17 cellular contexts compared by ENCODE assay signal in genomic region chr9:129930743-129931142, GRCh38.
DNase-seq lines count a peak whose midpoint lies in the region; ATAC-seq and TF ChIP-seq lines count a peak whose summit lies in the region.
"Had no signal": no experiment of that assay in that cellular context is flagged by ENCODE, and none has a peak within 500 bp of the region (broad histone marks: within the 10 kb centered on the region; RNA-seq: fewer than 3 reads in every experiment).

No MANE protein-coding gene starts in this region.

- no peaks in the 10 kb centered on the region for H3K27me3 Mint-ChIP-seq in activated CD4-positive, alpha-beta T cell treated with anti-CD3 and anti-CD28 coated beads, Interleukin-2, amount 10 ng/mL, durations not matched to agents 7 days and 5 days
- H3K27me3 Mint-ChIP-seq in activated CD8-positive, alpha-beta T cell treated with anti-CD3 and anti-CD28 coated beads for 36 hours: no peaks in the 10 kb centered on the region
- H3K27me3 Mint-ChIP-seq: naive B cell had no signal

- peak; percentile 16 for DNase-seq in activated CD4-positive, alpha-beta T cell treated with anti-CD3 and anti-CD28 coated beads, Interleukin-2, amount 10 ng/mL, durations not matched to agents 7 days and 5 days
- DNase-seq in activated CD4-positive, alpha-beta T cell treated with anti-CD3 and anti-CD28 coated beads, Interleukin-2, amount 50 U/mL, for 1 hour: no peak
- DNase-seq in activated CD8-positive, alpha-beta T cell treated with anti-CD3 and anti-CD28 coated beads for 36 hours: no peak
- no peak for DNase-seq in esophagus squamous epithelium (lab: John Stamatoyannopoulos, UW)
- DNase-seq in suprapubic skin (ENCODE audit: low spot score in 2 of 2): no peak
- DNase-seq in NCI-H82 (lab: John Stamatoyannopoulos, UW): no peak
- DNase-seq: activated CD4-positive, CD25-positive, alpha-beta regulatory T cell; Caco-2; heart right ventricle; left cardiac atrium; naive B cell; NK-92 treated with Interleukin-12 subunit alpha and Interleukin-12 subunit beta, amount 100 ng/mL, for 24 hours had no signal

- no peak for TF ChIP-seq EP300 in suprapubic skin (IDR thresholded peaks at IDR 0.05)

- H3K4me1 ChIP-seq in esophagus squamous epithelium (peaks cover 4 to 58% (median 32%) of the 10 kb centered on the region in 3 donors), suprapubic skin (peaks cover 47% of the 10 kb centered on the region)
- H3K4me1 ChIP-seq: Caco-2 had no signal

- no peaks in the 10 kb centered on the region for H3K9me3 Mint-ChIP-seq in activated CD4-positive, alpha-beta T cell treated with anti-CD3 and anti-CD28 coated beads, Interleukin-2, amount 10 ng/mL, durations not matched to agents 7 days and 5 days
- no peaks in the 10 kb centered on the region for H3K9me3 Mint-ChIP-seq in activated CD8-positive, alpha-beta T cell treated with anti-CD3 and anti-CD28 coated beads for 36 hours
- H3K9me3 Mint-ChIP-seq: naive B cell had no signal

- TF ChIP-seq CTCF in activated CD8-positive, alpha-beta T cell treated with anti-CD3 and anti-CD28 coated beads for 36 hours (IDR thresholded peaks at IDR 0.05): no peak
- no peak for TF ChIP-seq CTCF in esophagus squamous epithelium (IDR thresholded peaks at IDR 0.05)
- no peak for TF ChIP-seq CTCF in suprapubic skin (IDR thresholded peaks at IDR 0.05)

- H3K4me1 Mint-ChIP-seq in activated CD4-positive, alpha-beta T cell treated with anti-CD3 and anti-CD28 coated beads, Interleukin-2, amount 10 ng/mL, durations not matched to agents 7 days and 5 days: peaks cover 53% of the 10 kb centered on the region
- peaks cover 57% of the 10 kb centered on the region for H3K4me1 Mint-ChIP-seq in activated CD8-positive, alpha-beta T cell treated with anti-CD3 and anti-CD28 coated beads for 36 hours (ENCODE audit: low read depth)

- TF ChIP-seq POLR2A in esophagus squamous epithelium (IDR thresholded peaks at IDR 0.05) (no peak), suprapubic skin (IDR thresholded peaks at IDR 0.05) (no peak)

- H3K27me3 ChIP-seq in esophagus squamous epithelium: no peaks in the 10 kb centered on the region
- no peaks in the 10 kb centered on the region for H3K27me3 ChIP-seq in suprapubic skin
- H3K27me3 ChIP-seq: cardiac muscle cell, heart right ventricle had no signal

- H3K4me3 ChIP-seq in esophagus squamous epithelium (no peak overlapping the region), suprapubic skin (no peak overlapping the region)
- H3K4me3 ChIP-seq: cardiac muscle cell, HAP-1, heart right ventricle had no signal

- no peak for ATAC-seq in activated CD8-positive, alpha-beta T cell treated with anti-CD3 and anti-CD28 coated beads for 36 hours
- ATAC-seq in GM19463 (IDR thresholded peaks at IDR 0.05; ENCODE audit: unreplicated experiment): no peak
- no peak for ATAC-seq in GM21367 (IDR thresholded peaks at IDR 0.05; ENCODE audit: unreplicated experiment)
- ATAC-seq: heart right ventricle, left cardiac atrium, sciatic nerve had no signal

- peaks cover 56% of the 10 kb centered on the region for H3K36me3 Mint-ChIP-seq in activated CD4-positive, alpha-beta T cell treated with anti-CD3 and anti-CD28 coated beads, Interleukin-2, amount 10 ng/mL, durations not matched to agents 7 days and 5 days (ENCODE audit: low read depth)
- peaks cover 74% of the 10 kb centered on the region for H3K36me3 Mint-ChIP-seq in activated CD8-positive, alpha-beta T cell treated with anti-CD3 and anti-CD28 coated beads for 36 hours (ENCODE audit: low read depth)

- WGBS in esophagus squamous epithelium, 2 donors: 50 to 90% methylated on average over 1 to 2 of the region's 2 CpGs
- WGBS in suprapubic skin: 81% methylated on average over 2 of the region's 2 CpGs

- H3K36me3 ChIP-seq in esophagus squamous epithelium (peaks cover 0 to 34% (median 0%) of the 10 kb centered on the region in 3 donors), suprapubic skin (peaks cover 29% of the 10 kb centered on the region)

- H3K9me3 ChIP-seq in esophagus squamous epithelium (no peaks in the 10 kb centered on the region), suprapubic skin (no peaks in the 10 kb centered on the region)
- H3K9me3 ChIP-seq: Caco-2, HAP-1, heart right ventricle had no signal

- peak overlapping the region in 3 of 4 donors; percentile 28 to 53 (median 47) for H3K27ac ChIP-seq in esophagus squamous epithelium
- H3K27ac ChIP-seq in suprapubic skin: peak overlapping the region; percentile 10
- H3K27ac ChIP-seq: cardiac muscle cell had no signal

- intact Hi-C loops in activated CD8-positive, alpha-beta T cell treated with anti-CD3 and anti-CD28 coated beads for 36 hours (cut with micrococcal nuclease): no loop called here
- intact Hi-C loops in esophagus squamous epithelium (cut with DNase I): no loop called here

- CTCF ChIA-PET in activated CD4-positive, alpha-beta T cell treated with anti-CD3 and anti-CD28 coated beads, Interleukin-2, amount 10 ng/mL, durations not matched to agents 7 days and 5 days (lab: Charles Lee): interaction anchor here (1.0 kb wide), 1 partner anchor 45 kb away, joined by 3 read pairs; no protein-coding TSS in a partner anchor
- CTCF ChIA-PET in activated CD8-positive, alpha-beta T cell treated with anti-CD3 and anti-CD28 coated beads for 36 hours (lab: Charles Lee): no interaction called here

- H3K4me3 Mint-ChIP-seq in activated CD4-positive, alpha-beta T cell treated with anti-CD3 and anti-CD28 coated beads, Interleukin-2, amount 10 ng/mL, durations not matched to agents 7 days and 5 days: no peak overlapping the region
- H3K4me3 Mint-ChIP-seq in activated CD8-positive, alpha-beta T cell treated with anti-CD3 and anti-CD28 coated beads for 36 hours: no peak overlapping the region

- H3K27ac Mint-ChIP-seq in activated CD4-positive, alpha-beta T cell treated with anti-CD3 and anti-CD28 coated beads, Interleukin-2, amount 10 ng/mL, durations not matched to agents 7 days and 5 days: peak overlapping the region; percentile 87
- peak overlapping the region; percentile 63 for H3K27ac Mint-ChIP-seq in activated CD8-positive, alpha-beta T cell treated with anti-CD3 and anti-CD28 coated beads for 36 hours

- POLR2A ChIA-PET in activated CD4-positive, alpha-beta T cell treated with anti-CD3 and anti-CD28 coated beads, Interleukin-2, amount 10 ng/mL, durations not matched to agents 7 days and 5 days (lab: Charles Lee): no interaction called here
- POLR2A ChIA-PET in activated CD8-positive, alpha-beta T cell treated with anti-CD3 and anti-CD28 coated beads for 36 hours (lab: Charles Lee): interaction anchor here (0.6 to 1.1 kb wide), 3 partner anchors 9 to 1219 kb away, joined by 3 read pairs; no protein-coding TSS in a partner anchor
